18 cellular contexts compared by ENCODE assay signal in genomic region chr16:12685806-12686205, GRCh38.
DNase-seq lines count a peak whose midpoint lies in the region; ATAC-seq and TF ChIP-seq lines count a peak whose summit lies in the region.
"Had no signal": no experiment of that assay in that cellular context is flagged by ENCODE, and none has a peak within 500 bp of the region (broad histone marks: within the 10 kb centered on the region; RNA-seq: fewer than 3 reads in every experiment).

No MANE protein-coding gene starts in this region.

- no TSS peak for BruUV-seq in MCF 10A (replicated peaks; lab: Mats Ljungman, UMichigan)

- no peak overlapping the region for H3K4me3 Mint-ChIP-seq in osteocyte (ENCODE audit: unreplicated experiment)
- no peak overlapping the region for H3K4me3 Mint-ChIP-seq in MCF 10A (ENCODE audit: unreplicated experiment)
- H3K4me3 Mint-ChIP-seq: activated CD8-positive, alpha-beta T cell treated with anti-CD3 and anti-CD28 coated beads, Interleukin-2, amount 10 ng/mL, durations not matched to agents 7 days and 5 days; activated naive CD8-positive, alpha-beta T cell; neural crest cell had no signal

- H3K4me3 ChIP-seq in choroid plexus epithelial cell (ENCODE audit: low read depth, low read length), result no peak overlapping the region

- intact Hi-C loops in MCF 10A (cut with micrococcal nuclease), result no loop called here

- ATAC-seq in GM21526 (IDR thresholded peaks at IDR 0.05; ENCODE audit: low FRiP score, unreplicated experiment), result no peak
- ATAC-seq in HG02885 (IDR thresholded peaks at IDR 0.05; ENCODE audit: poor library complexity, unreplicated experiment), result no peak
- ATAC-seq: activated CD8-positive, alpha-beta T cell treated with anti-CD3 and anti-CD28 coated beads, Interleukin-2, amount 10 ng/mL, durations not matched to agents 7 days and 5 days; Right ventricle myocardium inferior had no signal

- H3K4me1 Mint-ChIP-seq in osteocyte (ENCODE audit: unreplicated experiment) (peaks cover 14% of the 10 kb centered on the region), MCF 10A (ENCODE audit: insufficient read depth, unreplicated experiment) (no peaks in the 10 kb centered on the region)
- H3K4me1 Mint-ChIP-seq: neural crest cell had no signal

- POLR2A ChIA-PET in MCF 10A (lab: Yijun Ruan, JAX), result no interaction called here

- peaks cover 8% of the 10 kb centered on the region for H3K36me3 Mint-ChIP-seq in osteocyte (ENCODE audit: unreplicated experiment)
- peaks cover 12% of the 10 kb centered on the region for H3K36me3 Mint-ChIP-seq in MCF 10A (ENCODE audit: insufficient read depth, unreplicated experiment)

- DNase-seq in CD1c-positive myeloid dendritic cell (ENCODE audit: extremely low spot score) (peak; percentile 44), SKM-1 (lab: John Stamatoyannopoulos, UW; ENCODE audit: unreplicated experiment) (peak; percentile 39), choroid plexus epithelial cell (ENCODE audit: low read depth) (peak; percentile 79), osteocyte (ENCODE audit: extremely low spot score, unreplicated experiment) (no peak), MCF 10A (ENCODE audit: unreplicated experiment) (no peak), RPMI8226 (no peak)
- DNase-seq: activated CD4-positive, CD25-positive, alpha-beta regulatory T cell; activated CD8-positive, alpha-beta T cell treated with anti-CD3 and anti-CD28 coated beads, Interleukin-2, amount 10 ng/mL, durations not matched to agents 7 days and 5 days; activated T-cell treated with anti-CD3 and anti-CD28 coated beads, Interleukin-2, amount 50 U/mL, for 48 hours; NCI-H1436 treated with DMSO at 0.1 percent for 48 hours; NCI-H2171; NCI-H526 treated with DMSO at 0.1 percent for 48 hours; stimulated activated CD4-positive, alpha-beta T cell treated with anti-CD3 and anti-CD28 coated beads, Interleukin-12 subunit alpha, Interleukin-12 subunit beta, amount 100 ng/mL, for 4 hours had no signal

- H3K9me3 Mint-ChIP-seq in osteocyte (ENCODE audit: unreplicated experiment), result no peaks in the 10 kb centered on the region
- no peaks in the 10 kb centered on the region for H3K9me3 Mint-ChIP-seq in MCF 10A (ENCODE audit: unreplicated experiment)
- H3K9me3 Mint-ChIP-seq: neural crest cell had no signal

- CTCF ChIA-PET in MCF 10A (lab: Yijun Ruan, JAX), result interaction anchor here (0.7 kb wide), 1 partner anchor 691 kb away, joined by 4 read pairs; no protein-coding TSS in a partner anchor

- H3K27ac Mint-ChIP-seq in osteocyte (ENCODE audit: unreplicated experiment) (peak overlapping the region; percentile 81), MCF 10A (ENCODE audit: low read depth, unreplicated experiment) (no peak overlapping the region)
- H3K27ac Mint-ChIP-seq: activated CD8-positive, alpha-beta T cell treated with anti-CD3 and anti-CD28 coated beads, Interleukin-2, amount 10 ng/mL, durations not matched to agents 7 days and 5 days; activated naive CD8-positive, alpha-beta T cell had no signal

- TF ChIP-seq CTCF in choroid plexus epithelial cell (conservative IDR thresholded peaks at IDR 0.05; ENCODE audit: low read depth, low read length), result no peak
- no peak for TF ChIP-seq CTCF in osteocyte (IDR thresholded peaks at IDR 0.05)
- no peak for TF ChIP-seq CTCF in MCF 10A (IDR thresholded peaks at IDR 0.05; ENCODE audit: unreplicated experiment)

- H3K27me3 Mint-ChIP-seq in osteocyte (ENCODE audit: unreplicated experiment) (no peaks in the 10 kb centered on the region), MCF 10A (ENCODE audit: insufficient read depth, unreplicated experiment) (no peaks in the 10 kb centered on the region)
- H3K27me3 Mint-ChIP-seq: activated naive CD8-positive, alpha-beta T cell had no signal

Comparison
In these comparisons a context has a peak if more than half of its experiments do, and no peak if none do; other contexts are left out.
1. DNase-seq: peak in CD1c-positive myeloid dendritic cell (single experiment), SKM-1 (single experiment) and choroid plexus epithelial cell (single experiment); none in osteocyte (single experiment), MCF 10A (single experiment) and RPMI8226 (single experiment).